ENCODE assay signal across 13 cellular contexts in the genomic region with DNA sequence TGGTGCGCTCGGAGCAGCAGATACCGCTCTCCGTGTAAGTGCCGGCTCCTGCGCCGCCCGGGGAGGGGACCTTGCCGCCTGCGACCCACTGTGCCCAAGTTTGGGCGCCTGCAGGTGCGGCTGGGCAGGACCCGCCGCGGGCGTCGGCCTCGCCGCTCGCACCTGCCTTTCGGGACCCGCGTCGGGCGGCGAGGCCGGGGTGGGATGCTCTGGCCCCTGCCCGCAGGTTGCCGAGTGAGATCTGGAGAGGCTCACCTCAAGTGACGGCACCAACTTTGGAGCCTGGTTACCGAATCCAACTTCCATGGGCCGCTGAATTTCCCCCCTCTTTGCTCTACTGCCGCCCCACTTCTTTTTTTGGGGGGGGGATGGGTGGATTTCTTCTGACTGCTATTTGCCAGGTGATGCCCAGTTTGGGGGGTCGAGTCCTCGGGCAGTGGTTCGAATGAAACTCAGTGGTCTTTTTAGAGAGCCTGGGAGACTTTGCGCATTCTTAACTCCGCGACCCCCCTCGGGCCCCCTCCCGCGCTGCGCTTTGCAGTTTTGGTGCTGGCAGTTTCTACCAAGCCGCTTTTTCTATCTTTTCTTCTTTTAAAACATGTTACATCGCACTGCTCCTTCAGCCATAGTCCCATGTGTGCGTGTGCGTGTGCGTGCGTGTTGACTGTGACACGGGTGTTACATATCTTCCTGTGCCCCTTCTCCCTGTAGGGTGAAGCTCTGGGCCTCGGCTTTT. TPM values are rescaled to one million over a fixed set of nuclear protein-coding genes. Genes with fewer than 3 reads are reported as not detected.
A peak's percentile ranks its signal among the peaks of the same experiment; 100 is the strongest.
DNase-seq lines count a peak whose midpoint lies in the region; ATAC-seq, FAIRE-seq and TF ChIP-seq lines count a peak whose summit lies in the region.
"Had no signal": no experiment of that assay in that cellular context is flagged by ENCODE, and none has a peak within 500 bp of the region (broad histone marks: within the 10 kb centered on the region; RNA-seq: fewer than 3 reads in every experiment).

No MANE protein-coding gene starts in this region.

- H2BK12ac ChIP-seq in H1 (ENCODE audit: low read depth, low read length) = no peak overlapping the region

- no peaks in the 10 kb centered on the region for H3K36me3 ChIP-seq in heart left ventricle
- no peaks in the 10 kb centered on the region; a peak in 1 of 8 replicates for H3K36me3 ChIP-seq in H1 (ENCODE audit: control insufficient read depth in 2 of 4, insufficient read depth in 4 of 4, low read length in 3 of 4)
- H3K36me3 ChIP-seq in uterus = no peaks in the 10 kb centered on the region

- peak overlapping the region in 5 of 8 donors; percentile 25 to 77 (median 57) for H3K4me3 Mint-ChIP-seq in naive B cell

- H3K4ac ChIP-seq in H1 (replicated peaks; ENCODE audit: insufficient read length, low read depth, low read length) = no peak overlapping the region

- TF ChIP-seq CTCF in heart left ventricle (IDR thresholded peaks at IDR 0.05) (no peak), H1 (IDR thresholded peaks at IDR 0.05; ENCODE audit: control extremely low read depth in 1 of 3, insufficient read depth in 1 of 3, low read depth in 1 of 3, low read length in 3 of 3) (no peak), uterus (IDR thresholded peaks at IDR 0.05) (no peak)

- H3K27ac ChIP-seq in heart left ventricle (peak overlapping the region in 10 of 12 donors; percentile 27 to 81 (median 52)), H1 (ENCODE audit: low read depth, low read length) (no peak overlapping the region), uterus (peak overlapping the region in 1 of 2 donors; percentile 6)

- peaks cover 0 to 32% (median 8%) of the 10 kb centered on the region in 12 donors for H3K4me1 ChIP-seq in heart left ventricle
- H3K4me1 ChIP-seq in H1 (replicated peaks in 1 of 4; ENCODE audit: control insufficient read depth in 3 of 4, insufficient read depth in 4 of 4, low read length in 3 of 4) = peaks cover 5 to 15% (median 7%) of the 10 kb centered on the region in 4 experiments
- peaks cover 0 to 11% of the 10 kb centered on the region in 2 donors for H3K4me1 ChIP-seq in uterus

- TF ChIP-seq POLR2A in heart left ventricle (IDR thresholded peaks at IDR 0.05) = no peak
- no peak for TF ChIP-seq POLR2A in H1 (IDR thresholded peaks at IDR 0.05; ENCODE audit: control extremely low read depth in 1 of 2, low read depth in 2 of 2, low read length in 2 of 2)
- no peak for TF ChIP-seq POLR2A in uterus (IDR thresholded peaks at IDR 0.05)

- peaks cover 44 to 62% (median 59%) of the 10 kb centered on the region in 3 donors for H3K27me3 Mint-ChIP-seq in naive B cell

- H2AK5ac ChIP-seq in H1 (ENCODE audit: low read depth, low read length) = no peak overlapping the region

- H3K9me3 ChIP-seq in heart left ventricle (no peaks in the 10 kb centered on the region), H1 (ENCODE audit: insufficient read depth in 2 of 2, low read depth in 1 of 2, low read length in 1 of 2) (no peaks in the 10 kb centered on the region), uterus (no peaks in the 10 kb centered on the region)

- H3K36me3 Mint-ChIP-seq in naive B cell = peaks cover 0 to 8% of the 10 kb centered on the region in 2 donors

- no peak overlapping the region for H4K5ac ChIP-seq in H1 (ENCODE audit: insufficient read length, low read depth, low read length)

- H2BK20ac ChIP-seq in H1 (ENCODE audit: low read length) = no peak overlapping the region

- H2BK15ac ChIP-seq in H1 (ENCODE audit: low read length) = no peak overlapping the region

- H3K23ac ChIP-seq in H1 (ENCODE audit: insufficient read length) = no peak overlapping the region

- no peaks in the 10 kb centered on the region for H3K79me2 ChIP-seq in H1 (ENCODE audit: control insufficient read depth in 1 of 2, insufficient read depth in 2 of 2, low read length in 2 of 2)

- no peak overlapping the region for H3K56ac ChIP-seq in H1 (replicated peaks; ENCODE audit: insufficient read length, low read depth, low read length)

- POLR2A ChIA-PET in H1 (lab: Charles Lee; ENCODE audit: partially characterized antibody) = interaction anchor here (0.7 to 1.3 kb wide), 2 partner anchors 43 to 276 kb away, joined by 3 to 5 read pairs; no protein-coding TSS in a partner anchor

- no peak for FAIRE-seq in H1 (lab: Jason Lieb, UNC)
- FAIRE-seq: GM18507 had no signal

- intact Hi-C loops in heart left ventricle (cut with DNase I) = loop anchor here in 3 of 10 donors (5.0 to 10.0 kb wide), 2 partner anchors 178 to 181 kb away; no protein-coding TSS in a partner anchor
- intact Hi-C loops in Right ventricle myocardium inferior (cut with DNase I) = loop anchor here (5.0 kb wide), 2 partner anchors 126 to 181 kb away; no protein-coding TSS in a partner anchor
- intact Hi-C loops in uterus (cut with DNase I; ENCODE audit: low total_unique reads) = no loop called here

- H4K8ac ChIP-seq in H1 (ENCODE audit: extremely low read depth, insufficient read depth, low read length) = peak overlapping the region; percentile 74; the same call in 1 of the 2 replicates

- no peak overlapping the region for H4K91ac ChIP-seq in H1 (replicated peaks; ENCODE audit: insufficient read length, low read length)

- TF ChIP-seq EP300 in H1 (IDR thresholded peaks at IDR 0.05; ENCODE audit: borderline replicate concordance in 1 of 2, low read depth in 2 of 2, low read length in 2 of 2) = no peak

- peaks cover 0 to 2% of the 10 kb centered on the region in 2 experiments for H4K20me1 ChIP-seq in H1 (replicated peaks in 1 of 2; ENCODE audit: control insufficient read depth in 1 of 2, insufficient read depth in 2 of 2, low read length in 2 of 2)

- peaks cover 4 to 10% (median 5%) of the 10 kb centered on the region in 3 donors for H3K4me1 Mint-ChIP-seq in naive B cell

- H3K27me3 ChIP-seq in heart left ventricle (peaks cover 0 to 60% (median 3%) of the 10 kb centered on the region in 9 donors), H1 (replicated peaks in 1 of 4; ENCODE audit: control insufficient read depth in 3 of 4, extremely low read depth in 1 of 4, insufficient read depth in 3 of 4, low read length in 3 of 4) (peaks cover 35 to 53% (median 43%) of the 10 kb centered on the region in 4 experiments), uterus (peaks cover 0 to 23% of the 10 kb centered on the region in 2 donors)

- CTCF ChIA-PET in H1 (lab: Charles Lee; ENCODE audit: partially characterized antibody) = no interaction called here

- peak in 1 of 5 donors; percentile 62 for DNase-seq in heart left ventricle
- no peak for DNase-seq in Right ventricle myocardium inferior (ENCODE audit: missing footprints)
- peak in 1 of 2 experiments; percentile 66 for DNase-seq in H1 (ENCODE audit: low read depth in 1 of 2, low spot score in 2 of 2)
- DNase-seq in naive B cell = no peak
- no peak for DNase-seq in uterus
- no peak for DNase-seq in kidney glomerular epithelial cell (lab: John Stamatoyannopoulos, UW)
- DNase-seq: activated effector memory CD4-positive, alpha-beta T cell treated with anti-CD3 and anti-CD28 coated beads, Interleukin-2, amount 50 U/mL, for 16 hours; NCI-H1048; stimulated activated CD4-positive, alpha-beta T cell treated with anti-CD3 and anti-CD28 coated beads, Interleukin-2, amount 100 ng/mL, for 48 hours; SW 1271 had no signal

- H3K14ac ChIP-seq in H1 (ENCODE audit: insufficient read length) = no peak overlapping the region

- ATAC-seq in heart left ventricle = no peak
- no peak for ATAC-seq in Right ventricle myocardium inferior
- ATAC-seq in naive B cell (ENCODE audit: low read depth in 2 of 2) = no peak
- ATAC-seq in GM19023 (IDR thresholded peaks at IDR 0.05; ENCODE audit: unreplicated experiment) = no peak
- no peak for ATAC-seq in HG03139 (IDR thresholded peaks at IDR 0.05; ENCODE audit: unreplicated experiment)

- H2BK5ac ChIP-seq in H1 (ENCODE audit: low read depth, low read length) = no peak overlapping the region

- H3K27ac Mint-ChIP-seq in naive B cell = no peak overlapping the region

- H3K18ac ChIP-seq in H1 (ENCODE audit: extremely low read depth, low read length) = no peak overlapping the region

- H3K4me3 ChIP-seq in heart left ventricle = peak overlapping the region; percentile 32 to 75 (median 66)
- H3K4me3 ChIP-seq in H1 (ENCODE audit: extremely low read depth in 1 of 4, insufficient read depth in 2 of 4, low read depth in 3 of 4, low read length in 4 of 4) = peak overlapping the region; percentile 44 to 69 (median 52)
- peak overlapping the region; percentile 15 to 57 for H3K4me3 ChIP-seq in uterus

- peaks cover 5% of the 10 kb centered on the region; the same call in 1 of the 2 replicates for H3K23me2 ChIP-seq in H1 (ENCODE audit: low read depth, low read length)

- peak overlapping the region; percentile 72 to 97 for H3K4me2 ChIP-seq in H1 (ENCODE audit: insufficient read depth in 1 of 2, low read depth in 2 of 2, low read length in 2 of 2)

- no peak overlapping the region for H2BK120ac ChIP-seq in H1 (replicated peaks; ENCODE audit: low read depth, low read length)

- no peak for TF ChIP-seq RAD21 in H1 (IDR thresholded peaks at IDR 0.05 in 1 of 2, conservative IDR thresholded peaks at IDR 0.05 in 1 of 2; ENCODE audit: low read depth in 2 of 2, low read length in 2 of 2)

- WGBS in heart left ventricle, 4 donors = 1 to 3% (median 1%) methylated on average over 23 to 51 of the region's 51 CpGs
- WGBS in H1 (ENCODE audit: extremely low coverage in 1 of 2, insufficient coverage in 1 of 2, insufficient read length in 1 of 2, insufficient replicate concordance in 2 of 2, low coverage in 1 of 2, low lambda C conversion rate in 2 of 2, missing lambda C conversion rate in 1 of 2), 2 experiments = 3% methylated on average over 39 of the region's 51 CpGs; no CpG with 5 or more reads in 1 of the 2 experiments

- H3K79me1 ChIP-seq in H1 (ENCODE audit: low read depth, low read length) = no peaks in the 10 kb centered on the region

- peak overlapping the region in 1 of 4 experiments; percentile 38; a peak in 1 of 7 replicates for H3K9ac ChIP-seq in H1 (replicated peaks in 1 of 4; ENCODE audit: extremely low read depth in 1 of 4, low read depth in 3 of 4, low read length in 3 of 4)

- peaks cover 0 to 3% (median 0%) of the 10 kb centered on the region in 7 donors for H3K9me3 Mint-ChIP-seq in naive B cell

- 0 out of 2 replicates have a peak overlapping the region, but pooled peaks have one; percentile 49 for H2AFZ ChIP-seq in H1 (ENCODE audit: low read length)

RNA-seq across cellular contexts. Expression of gene CACNA2D3, which starts 0.6 kb away (rescaled TPM):
- 10 to 100 TPM in 6 of 9 donors, 1 to 10 TPM in 3; 7.2 to 25.1 (median 12.8) TPM for total RNA-seq in heart left ventricle
- 10 to 100 TPM in 1 of 2 donors, under 1 TPM in 1; 0.17 to 18.8 TPM for polyA plus RNA-seq in heart left ventricle
- 33.7 TPM for total RNA-seq in Right ventricle myocardium inferior
- 1.8 and 2.2 TPM in 2 replicates for total RNA-seq in H1 (2021; fragmentation: NEBNext Ultra II Directional; extraction: Animal tissue kit (Norgen Biotek cat#: 25700))
- polyA plus RNA-seq in H1 (2011; rRNA removed) = 0.78 and 1.5 TPM in 2 replicates
- 1.4 TPM for polyA plus RNA-seq in H1 (2011; cell fraction: cytosol; rRNA removed)
- polyA plus RNA-seq in H1 (2011; cell fraction: nucleus; rRNA removed) = 5.2 TPM
- polyA plus RNA-seq in H1 (2012, experiment 1 of 2) = 0.99 to 2.0 TPM (median 1.7 TPM) in 4 replicates
- polyA plus RNA-seq in H1 (2012, experiment 2 of 2) = 0.20 TPM
- 1.3 TPM for polyA plus RNA-seq in H1 (2013, experiment 1 of 2)
- polyA plus RNA-seq in H1 (2013, experiment 2 of 2) = 1.0 TPM
- 3.7 and 4.1 TPM in 2 replicates for polyA minus RNA-seq in H1 (2011; rRNA and poly(A)+ RNA removed)
- 0.81 TPM for polyA minus RNA-seq in H1 (2011; cell fraction: cytosol; rRNA and poly(A)+ RNA removed)
- polyA minus RNA-seq in H1 (2011; cell fraction: nucleus; rRNA and poly(A)+ RNA removed) = 13.5 TPM
- not detected for polyA plus RNA-seq in naive B cell (ENCODE audit: low read depth in 6 of 6)
- total RNA-seq in uterus = 1 to 10 TPM in 3 of 4 donors, under 1 TPM in 1; 0.83 to 5.0 (median 2.5) TPM
